In the genomic region with DNA sequence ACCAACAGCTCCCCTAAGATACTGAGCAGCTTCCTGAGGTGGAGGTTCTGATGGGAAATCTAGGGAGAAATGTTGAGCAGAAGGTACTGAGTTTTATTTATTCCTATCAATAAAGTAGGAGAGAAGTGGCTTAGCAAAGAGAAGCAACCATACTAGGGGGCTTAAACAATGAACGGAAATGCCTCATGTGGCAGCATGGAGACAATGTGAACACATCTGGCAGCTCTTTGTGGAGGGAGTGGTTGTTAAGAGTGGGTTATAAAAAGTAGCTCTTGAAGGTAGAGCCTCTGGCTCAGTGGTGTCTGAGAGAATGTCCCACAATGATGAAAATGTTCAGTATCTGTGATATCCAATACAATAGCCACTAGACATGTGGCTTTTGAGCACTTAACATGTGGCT, we compare ENCODE assay signal across 17 cellular contexts. TPM values are rescaled to one million over a fixed set of nuclear protein-coding genes. Genes with fewer than 3 reads are reported as not detected.
"Had no signal": no experiment of that assay in that cellular context is flagged by ENCODE, and none has a peak within 500 bp of the region (broad histone marks: within the 10 kb centered on the region; RNA-seq: fewer than 3 reads in every experiment).

No MANE protein-coding gene starts in this region.

- H3K27ac ChIP-seq: gastroesophageal sphincter, neutrophil, right atrium auricular region, upper lobe of left lung, WERI-Rb-1 had no signal

- H3K36me3 Mint-ChIP-seq: mesothelial cell of epicardium had no signal

- FAIRE-seq: bronchial epithelial cell, keratinocyte, small intestine had no signal

- H3K9me3 ChIP-seq: gastroesophageal sphincter, neutrophil, right atrium auricular region, upper lobe of left lung had no signal

- H3K36me3 ChIP-seq: gastroesophageal sphincter, neutrophil, right atrium auricular region, upper lobe of left lung, WERI-Rb-1 had no signal

- H3K27me3 Mint-ChIP-seq: activated CD4-positive, alpha-beta memory T cell treated with anti-CD3 and anti-CD28 coated beads, Interleukin-2, amount 10 ng/mL, durations not matched to agents 7 days and 5 days; activated CD4-positive, alpha-beta T cell treated with anti-CD3 and anti-CD28 coated beads for 36 hours; activated naive CD8-positive, alpha-beta T cell treated with anti-CD3 and anti-CD28 coated beads, Interleukin-2, amount 10 ng/mL, durations not matched to agents 7 days and 5 days; naive B cell had no signal

- H3K9me3 Mint-ChIP-seq: activated CD4-positive, alpha-beta memory T cell treated with anti-CD3 and anti-CD28 coated beads, Interleukin-2, amount 10 ng/mL, durations not matched to agents 7 days and 5 days; mesothelial cell of epicardium; naive B cell had no signal

- H3K4me3 Mint-ChIP-seq: activated CD4-positive, alpha-beta memory T cell treated with anti-CD3 and anti-CD28 coated beads, Interleukin-2, amount 10 ng/mL, durations not matched to agents 7 days and 5 days; activated CD4-positive, alpha-beta T cell treated with anti-CD3 and anti-CD28 coated beads for 36 hours; activated naive CD8-positive, alpha-beta T cell treated with anti-CD3 and anti-CD28 coated beads, Interleukin-2, amount 10 ng/mL, durations not matched to agents 7 days and 5 days; mesothelial cell of epicardium had no signal

- ATAC-seq: activated CD4-positive, alpha-beta T cell treated with anti-CD3 and anti-CD28 coated beads for 36 hours; gastroesophageal sphincter had no signal

- H3K4me3 ChIP-seq: gastroesophageal sphincter, right atrium auricular region, upper lobe of left lung had no signal

- H3K27ac Mint-ChIP-seq: activated CD4-positive, alpha-beta memory T cell treated with anti-CD3 and anti-CD28 coated beads, Interleukin-2, amount 10 ng/mL, durations not matched to agents 7 days and 5 days; activated CD4-positive, alpha-beta T cell treated with anti-CD3 and anti-CD28 coated beads for 36 hours; activated naive CD8-positive, alpha-beta T cell treated with anti-CD3 and anti-CD28 coated beads, Interleukin-2, amount 10 ng/mL, durations not matched to agents 7 days and 5 days had no signal

- DNase-seq: activated CD4-positive, alpha-beta memory T cell treated with anti-CD3 and anti-CD28 coated beads, Interleukin-2, amount 10 ng/mL, durations not matched to agents 7 days and 5 days; activated CD4-positive, alpha-beta T cell treated with anti-CD3 and anti-CD28 coated beads for 36 hours; activated naive CD8-positive, alpha-beta T cell treated with anti-CD3 and anti-CD28 coated beads, Interleukin-2, amount 10 ng/mL, durations not matched to agents 7 days and 5 days; anterior cingulate cortex; effector CD8-positive, alpha-beta T cell; naive B cell; posterior cingulate gyrus; small intestine; T1000; upper lobe of left lung; WERI-Rb-1 had no signal

- H3K27me3 ChIP-seq: gastroesophageal sphincter, neutrophil, right atrium auricular region, upper lobe of left lung had no signal

RNA-seq across cellular contexts. Expression of a gene that starts 52.7 kb away (rescaled TPM):
- total RNA-seq: activated CD4-positive, alpha-beta memory T cell treated with anti-CD3 and anti-CD28 coated beads, Interleukin-2, amount 10 ng/mL, durations not matched to agents 7 days and 5 days; activated CD4-positive, alpha-beta T cell treated with anti-CD3 and anti-CD28 coated beads for 36 hours; activated naive CD8-positive, alpha-beta T cell treated with anti-CD3 and anti-CD28 coated beads, Interleukin-2, amount 10 ng/mL, durations not matched to agents 7 days and 5 days; bronchial epithelial cell; right atrium auricular region had no signal
